10 cellular contexts compared by ENCODE assay signal in the genomic region with DNA sequence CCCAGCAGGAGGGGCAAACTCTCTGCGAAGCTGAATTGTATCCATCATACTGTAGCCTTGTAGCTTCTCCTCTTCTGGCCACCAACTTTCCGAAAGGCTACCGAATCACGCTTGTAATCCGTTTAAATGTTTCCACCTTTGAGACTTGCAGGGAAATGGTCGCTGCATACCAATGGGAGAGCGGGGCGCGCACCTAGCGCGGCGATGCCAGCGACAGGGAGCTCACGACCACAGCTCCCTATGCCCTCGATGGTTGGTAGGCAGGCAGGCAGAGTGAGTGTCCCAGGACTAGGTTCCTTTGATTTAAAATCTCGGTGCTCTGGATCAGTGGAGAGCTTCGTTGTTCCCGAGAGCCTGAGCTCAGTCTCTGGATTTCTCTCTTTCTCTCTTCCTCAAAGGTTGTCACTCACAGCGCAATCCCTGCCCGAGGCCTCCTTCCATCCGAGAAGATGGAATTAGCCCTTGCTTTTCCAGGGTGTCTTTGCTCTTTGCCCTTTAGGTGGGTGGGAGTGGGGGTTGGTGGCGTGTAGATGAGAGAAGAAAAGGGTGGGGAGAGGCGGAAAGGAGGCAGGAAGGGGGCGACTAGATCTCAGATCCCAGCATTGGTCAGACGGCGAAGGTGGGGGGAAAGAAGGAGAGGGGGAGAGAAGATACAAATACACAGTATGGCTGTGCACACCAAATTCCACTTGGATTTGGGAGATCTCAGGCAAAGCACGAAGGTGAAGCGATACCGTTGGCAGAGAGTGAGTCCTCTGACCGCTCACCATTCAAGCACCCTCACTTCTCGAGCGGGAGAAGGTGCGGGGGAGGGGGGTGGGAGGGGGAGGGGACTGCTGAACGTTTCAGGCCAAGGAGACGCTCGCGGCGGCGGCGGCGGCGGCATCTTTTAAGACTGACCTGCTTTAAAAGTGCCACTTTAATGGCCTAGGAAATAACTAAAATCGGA. TPM values are rescaled to one million over a fixed set of nuclear protein-coding genes. Genes with fewer than 3 reads are reported as not detected.
DNase-seq lines count a peak whose midpoint lies in the region; ATAC-seq, FAIRE-seq and TF ChIP-seq lines count a peak whose summit lies in the region.
"Had no signal": no experiment of that assay in that cellular context is flagged by ENCODE, and none has a peak within 500 bp of the region (broad histone marks: within the 10 kb centered on the region; RNA-seq: fewer than 3 reads in every experiment).

Gene SLITRK3, minus strand, starts transcription at position 757 of the 949 bp plus-strand sequence. CDS start 5,554 bp downstream, outside the sequence.

- CTCF ChIA-PET in activated CD4-positive, alpha-beta T cell treated with anti-CD3 and anti-CD28 coated beads, Interleukin-2, amount 10 ng/mL, durations not matched to agents 7 days and 5 days (lab: Charles Lee), result interaction anchor here (1.4 kb wide), 1 partner anchor 10 kb away, joined by 3 read pairs; no protein-coding TSS in a partner anchor
- CTCF ChIA-PET in HepG2 (lab: Yijun Ruan, JAX; ENCODE audit: low intra/inter-chr PET ratio, low total read pairs), result no interaction called here

- peaks cover 5 to 38% of the 10 kb centered on the region in 2 experiments; a peak in 4 of 5 replicates for H3K27me3 ChIP-seq in HepG2 (ENCODE audit: control insufficient read depth in 1 of 2, insufficient read depth in 2 of 2, low read length in 2 of 2)
- H3K27me3 ChIP-seq in testis, result peaks cover 8% of the 10 kb centered on the region

- in situ Hi-C loops in HepG2 (cut with HindIII; ENCODE audit: extremely low pct_ligation_motif_present, low pct_unique_long_range_greater_than_20kb), result no loop called here

- no peak for TF ChIP-seq CTCF in brain (conservative IDR thresholded peaks at IDR 0.05)
- TF ChIP-seq CTCF in HepG2 (CRISPR knock-in tag; IDR thresholded peaks at IDR 0.05), result no peak
- TF ChIP-seq CTCF in testis (IDR thresholded peaks at IDR 0.05), result no peak

- no peaks in the 10 kb centered on the region for H4K20me1 ChIP-seq in HepG2 (ENCODE audit: insufficient read depth, low read length)

- no peak for TF ChIP-seq RAD21 in HepG2 (CRISPR knock-in tag; IDR thresholded peaks at IDR 0.05)

- H3K9ac ChIP-seq in HepG2 (ENCODE audit: insufficient read depth, low read depth, low read length), result no peak within 1 kb of the TSS

- peaks cover 3% of the 10 kb centered on the region for H3K4me1 Mint-ChIP-seq in activated CD4-positive, alpha-beta T cell treated with anti-CD3 and anti-CD28 coated beads, Interleukin-2, amount 10 ng/mL, durations not matched to agents 7 days and 5 days
- peaks cover 13% of the 10 kb centered on the region for H3K4me1 Mint-ChIP-seq in brain

- H3K9me3 Mint-ChIP-seq in activated CD4-positive, alpha-beta T cell treated with anti-CD3 and anti-CD28 coated beads, Interleukin-2, amount 10 ng/mL, durations not matched to agents 7 days and 5 days, result no peaks in the 10 kb centered on the region
- no peaks in the 10 kb centered on the region for H3K9me3 Mint-ChIP-seq in brain

- no peak within 1 kb of the TSS for H3K4me3 ChIP-seq in HepG2 (replicated peaks in 1 of 3; ENCODE audit: insufficient read depth in 1 of 3, low read depth in 2 of 3, low read length in 3 of 3)
- H3K4me3 ChIP-seq in testis, result peak within 1 kb of the TSS; percentile 10 to 20

- ATAC-seq in HepG2, result peak; percentile 23; the same call in 2 of the 3 replicates
- no peak for ATAC-seq in GM21786 (IDR thresholded peaks at IDR 0.05; ENCODE audit: unreplicated experiment)
- ATAC-seq in GM19395 (IDR thresholded peaks at IDR 0.05; ENCODE audit: unreplicated experiment), result no peak
- ATAC-seq in GM18520 (IDR thresholded peaks at IDR 0.05; ENCODE audit: unreplicated experiment), result no peak

- H3K4me2 ChIP-seq in HepG2 (ENCODE audit: low read depth, low read length), result peak within 1 kb of the TSS; percentile 32; the same call in 1 of the 2 replicates

- intact Hi-C loops in HepG2 (cut with micrococcal nuclease; ENCODE audit: unreplicated experiment) (no loop called here), testis (cut with DNase I; ENCODE audit: low total_unique reads) (no loop called here)

- POLR2A ChIA-PET in activated CD4-positive, alpha-beta T cell treated with anti-CD3 and anti-CD28 coated beads, Interleukin-2, amount 10 ng/mL, durations not matched to agents 7 days and 5 days (lab: Charles Lee), result no interaction called here
- POLR2A ChIA-PET in HepG2 (lab: Yijun Ruan, JAX), result no interaction called here

- no peak within 1 kb of the TSS for H2AFZ ChIP-seq in HepG2 (ENCODE audit: low read length)

- H3K27ac ChIP-seq in HepG2 (ENCODE audit: extremely low read length, insufficient read depth, low read length) (no peak within 1 kb of the TSS), testis (no peak within 1 kb of the TSS)

- TF ChIP-seq POLR2A in HepG2 (IDR thresholded peaks at IDR 0.05; ENCODE audit: insufficient read depth in 1 of 2, low read depth in 2 of 2, low read length in 2 of 2) (no peak), testis (IDR thresholded peaks at IDR 0.05) (no peak)

- no peaks in the 10 kb centered on the region for H3K36me3 Mint-ChIP-seq in activated CD4-positive, alpha-beta T cell treated with anti-CD3 and anti-CD28 coated beads, Interleukin-2, amount 10 ng/mL, durations not matched to agents 7 days and 5 days (ENCODE audit: low read depth)
- H3K36me3 Mint-ChIP-seq in brain, result no peaks in the 10 kb centered on the region

- DNase-seq in activated CD4-positive, alpha-beta T cell treated with anti-CD3 and anti-CD28 coated beads, Interleukin-2, amount 10 ng/mL, durations not matched to agents 7 days and 5 days, result no peak
- no peak for DNase-seq in activated CD4-positive, alpha-beta T cell treated with anti-CD3 and anti-CD28 coated beads, Interleukin-2, amount 50 U/mL, for 48 hours
- DNase-seq in HepG2 (ENCODE audit: low spot score), result no peak
- DNase-seq in testis, result no peak
- DNase-seq: DND-41 had no signal

- peaks cover 54% of the 10 kb centered on the region for H3K27me3 Mint-ChIP-seq in activated CD4-positive, alpha-beta T cell treated with anti-CD3 and anti-CD28 coated beads, Interleukin-2, amount 10 ng/mL, durations not matched to agents 7 days and 5 days
- peaks cover 29% of the 10 kb centered on the region for H3K27me3 Mint-ChIP-seq in brain

- H3K4me3 Mint-ChIP-seq in activated CD4-positive, alpha-beta T cell treated with anti-CD3 and anti-CD28 coated beads, Interleukin-2, amount 10 ng/mL, durations not matched to agents 7 days and 5 days, result peak within 1 kb of the TSS; percentile 38
- peak within 1 kb of the TSS; percentile 89 to 96 (median 94) for H3K4me3 Mint-ChIP-seq in brain

- no peaks in the 10 kb centered on the region; the same call in 1 of the 2 replicates for H3K4me1 ChIP-seq in HepG2 (ENCODE audit: insufficient read depth, low read length)
- H3K4me1 ChIP-seq in testis, result peaks cover 27% of the 10 kb centered on the region

- no peaks in the 10 kb centered on the region for H3K79me2 ChIP-seq in HepG2 (ENCODE audit: insufficient read depth, low read length)

- no TSS peak for BruUV-seq in HepG2 (replicated peaks; lab: Mats Ljungman, UMichigan)

- H3K27ac Mint-ChIP-seq in activated CD4-positive, alpha-beta T cell treated with anti-CD3 and anti-CD28 coated beads, Interleukin-2, amount 10 ng/mL, durations not matched to agents 7 days and 5 days, result no peak within 1 kb of the TSS
- peak within 1 kb of the TSS; percentile 77 to 98 (median 80) for H3K27ac Mint-ChIP-seq in brain

- H3K9me3 ChIP-seq in HepG2 (ENCODE audit: low read length) (no peaks in the 10 kb centered on the region), testis (no peaks in the 10 kb centered on the region)

- H3K36me3 ChIP-seq in HepG2 (replicated peaks in 1 of 2; ENCODE audit: control insufficient read depth in 1 of 2, insufficient read depth in 2 of 2, low read length in 2 of 2) (no peaks in the 10 kb centered on the region), testis (ENCODE audit: low read depth, missing control alignments) (no peaks in the 10 kb centered on the region)

- 54% methylated on average over 42 of the region's 43 CpGs for WGBS in HepG2 (ENCODE audit: low lambda C conversion rate)
- 1 to 3% methylated on average over 37 to 43 of the region's 43 CpGs for WGBS in testis, 2 donors

- no peak for FAIRE-seq in HepG2 (lab: Jason Lieb, UNC)

- TF ChIP-seq EP300 in HepG2 (IDR thresholded peaks at IDR 0.05; ENCODE audit: low read depth in 2 of 2, low read length in 2 of 2), result no peak
- no peak for TF ChIP-seq EP300 in HepG2 (CRISPR knock-in tag; IDR thresholded peaks at IDR 0.05; ENCODE audit: borderline replicate concordance)

TF ChIP-seq in HepG2, 621 proteins besides CTCF, POLR2A, EP300 and RAD21 (continues in another document):
- peak; percentile 14 for TF ChIP-seq HNRNPK (IDR thresholded peaks at IDR 0.05; ENCODE audit: low read depth, low read length, poor library complexity, severe bottlenecking)

RNA-seq across cellular contexts. Expression of gene SLITRK3, which starts in this region (rescaled TPM):
- total RNA-seq in activated CD4-positive, alpha-beta T cell treated with anti-CD3 and anti-CD28 coated beads, Interleukin-2, amount 10 ng/mL, durations not matched to agents 7 days and 5 days, result not detected
- 1.6 TPM for polyA plus RNA-seq in brain (ENCODE audit: insufficient read depth, low read depth, low replicate concordance)
- total RNA-seq in HepG2 (2016; rRNA removed; fragmentation: Illumina TruSeq; extraction: Trizol), result not detected in 2 replicates
- not detected in 2 replicates for total RNA-seq in HepG2 (2016; cell fraction: cytosol; rRNA removed; fragmentation: Illumina TruSeq; extraction: Trizol; ENCODE audit: low read depth)
- not detected in 2 replicates for total RNA-seq in HepG2 (2016; cell fraction: insoluble cytoplasmic fraction; rRNA removed; fragmentation: Illumina TruSeq; extraction: Trizol)
- total RNA-seq in HepG2 (2016; cell fraction: membrane; rRNA removed; fragmentation: Illumina TruSeq; extraction: Trizol), result not detected in 2 replicates
- not detected in 2 replicates for total RNA-seq in HepG2 (2016; cell fraction: nucleus; rRNA removed; fragmentation: Illumina TruSeq; extraction: Trizol)
- not detected in 2 replicates for polyA plus RNA-seq in HepG2 (2011; rRNA removed)
- polyA plus RNA-seq in HepG2 (2011; cell fraction: cytosol; rRNA removed), result not detected in 2 replicates
- polyA plus RNA-seq in HepG2 (2011; cell fraction: nucleus; rRNA removed), result not detected in 2 replicates
- not detected in 2 replicates for polyA plus RNA-seq in HepG2 (2012)
- not detected in 2 replicates for polyA plus RNA-seq in HepG2 (2016; cell fraction: cytosol; fragmentation: Illumina TruSeq; extraction: Trizol; ENCODE audit: low read depth)
- not detected in 2 replicates for polyA plus RNA-seq in HepG2 (2016; cell fraction: insoluble cytoplasmic fraction; fragmentation: Illumina TruSeq; extraction: Trizol; ENCODE audit: low read depth)
- polyA plus RNA-seq in HepG2 (2016; cell fraction: membrane; fragmentation: Illumina TruSeq; extraction: Trizol; ENCODE audit: low read depth), result not detected in 2 replicates
- not detected in 2 replicates for polyA plus RNA-seq in HepG2 (2016; cell fraction: nucleus; fragmentation: Illumina TruSeq; extraction: Trizol; ENCODE audit: insufficient read depth, low read depth)
- polyA minus RNA-seq in HepG2 (2011; rRNA and poly(A)+ RNA removed; ENCODE audit: low replicate concordance), result not detected in 2 replicates
- polyA minus RNA-seq in HepG2 (2011; cell fraction: cytosol; rRNA and poly(A)+ RNA removed), result not detected in 2 replicates
- polyA minus RNA-seq in HepG2 (2011; cell fraction: nucleus; rRNA and poly(A)+ RNA removed), result not detected in 2 replicates
- under 1 TPM; 0.06 to 0.16 TPM for total RNA-seq in testis
- 1.6 TPM for polyA plus RNA-seq in testis (ENCODE audit: insufficient read depth, low read depth, low replicate concordance)
- total RNA-seq: pulmonary artery endothelial cell had no signal

Comparison
In these comparisons a context has a peak if more than half of its experiments do, and no peak if none do; other contexts are left out.
1. Peak in ATAC-seq and H3K4me2 ChIP-seq in HepG2; RNA of the gene not detected or under 1 TPM.
2. H3K4me3 ChIP-seq: peak in testis (2 of 2); none in HepG2 (0 of 3).